Comparison of ENCODE assay signal across 10 cellular contexts in the genomic region with DNA sequence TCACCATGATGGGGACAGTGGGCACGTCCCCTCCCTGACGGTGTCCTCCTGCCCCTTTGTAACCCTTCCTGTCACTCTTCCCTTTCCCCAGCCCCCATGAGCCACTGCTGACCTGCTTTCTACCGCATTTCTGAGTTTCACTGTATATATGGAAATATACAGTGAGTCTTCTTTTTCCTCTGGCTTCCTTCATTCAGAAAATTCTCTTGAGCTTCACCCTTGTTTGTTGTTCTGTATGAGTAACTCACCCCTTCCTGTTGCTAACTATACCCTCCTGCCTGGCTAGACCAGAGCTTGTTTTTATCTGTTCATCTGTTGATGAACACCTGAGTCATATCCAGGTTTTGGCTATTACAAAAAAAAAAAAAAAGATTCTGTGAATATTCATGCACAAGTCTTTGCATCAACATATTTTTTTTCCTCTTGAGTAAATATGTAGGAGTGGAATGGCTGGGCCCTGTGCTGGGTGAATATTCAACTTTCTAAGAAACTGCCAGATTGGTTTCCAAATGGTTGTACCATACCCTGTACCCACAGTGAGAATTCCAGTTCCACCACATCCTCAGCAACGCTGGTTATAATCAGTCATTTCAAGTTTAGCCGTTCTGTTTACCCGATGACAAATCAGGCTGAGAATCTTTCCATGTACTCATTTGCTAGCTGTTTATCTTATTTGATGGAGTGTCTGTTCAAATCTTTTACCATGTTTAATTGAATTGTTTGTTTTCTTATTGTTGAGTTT.
DNase-seq lines count a peak whose midpoint lies in the region; ATAC-seq and TF ChIP-seq lines count a peak whose summit lies in the region.
"Had no signal": no experiment of that assay in that cellular context is flagged by ENCODE, and none has a peak within 500 bp of the region (broad histone marks: within the 10 kb centered on the region; RNA-seq: fewer than 3 reads in every experiment).

No MANE protein-coding gene starts in this region.

- no peak for ATAC-seq in GM21723 (IDR thresholded peaks at IDR 0.05; ENCODE audit: unreplicated experiment)
- ATAC-seq: GM12878 had no signal

- H3K4me1 Mint-ChIP-seq in neural progenitor cell: no peaks in the 10 kb centered on the region

- H2AFZ ChIP-seq in osteoblast (ENCODE audit: low read length) (no peak overlapping the region), neural progenitor cell (replicated peaks) (no peak overlapping the region)

- no peak overlapping the region for H3K4me3 ChIP-seq in cardiac fibroblast (replicated peaks in 1 of 2; ENCODE audit: low read depth in 2 of 2, low read length in 2 of 2)
- no peak overlapping the region for H3K4me3 ChIP-seq in osteoblast (ENCODE audit: insufficient read depth, low read length)
- no peak overlapping the region for H3K4me3 ChIP-seq in neural progenitor cell
- H3K4me3 ChIP-seq: GM12878 had no signal

- peaks cover 1% of the 10 kb centered on the region for H3K9me3 Mint-ChIP-seq in neural progenitor cell

- H3K79me2 ChIP-seq in osteoblast (ENCODE audit: insufficient read depth, low read length) (no peaks in the 10 kb centered on the region), neural progenitor cell (ENCODE audit: low read depth) (no peaks in the 10 kb centered on the region)

- no peaks in the 10 kb centered on the region for H4K20me1 ChIP-seq in osteoblast (ENCODE audit: insufficient read depth, low read length)
- H4K20me1 ChIP-seq in neural progenitor cell (ENCODE audit: low read depth): no peaks in the 10 kb centered on the region

- no peak overlapping the region for H3K9ac ChIP-seq in neural progenitor cell

- H3K27me3 Mint-ChIP-seq in neural progenitor cell (ENCODE audit: insufficient read depth, low read depth): peaks cover 5% of the 10 kb centered on the region

- TF ChIP-seq CTCF in cardiac fibroblast (IDR thresholded peaks at IDR 0.05; ENCODE audit: low read depth, low read length) (no peak), osteoblast (IDR thresholded peaks at IDR 0.05; ENCODE audit: extremely low read depth, low read depth, low read length) (no peak), neural progenitor cell (IDR thresholded peaks at IDR 0.05) (no peak)

- peak overlapping the region; percentile 38 for H3K4me2 ChIP-seq in osteoblast (ENCODE audit: insufficient read depth, low read length)
- H3K4me2 ChIP-seq in neural progenitor cell: no peak overlapping the region

- H3K36me3 ChIP-seq in osteoblast (ENCODE audit: insufficient read depth, low read length): no peaks in the 10 kb centered on the region
- no peaks in the 10 kb centered on the region for H3K36me3 ChIP-seq in neural progenitor cell

- H3F3A ChIP-seq in neural progenitor cell (ENCODE audit: low read depth): no peaks in the 10 kb centered on the region

- DNase-seq in EL (peak; percentile 68), RPMI7951 (ENCODE audit: low read depth) (peak; percentile 67), cardiac fibroblast (ENCODE audit: low read depth in 2 of 2) (peak; percentile 38 to 89), osteoblast (ENCODE audit: insufficient read length, low spot score, missing footprints) (peak; percentile 92), C1 segment of cervical spinal cord (lab: John Stamatoyannopoulos, UW) (no peak), Kasumi-1 (lab: John Stamatoyannopoulos, UW) (no peak), neural progenitor cell (ENCODE audit: low spot score) (no peak)
- DNase-seq: nephron progenitor cell had no signal

- H3K27ac ChIP-seq in osteoblast (ENCODE audit: low read depth, low read length): peak overlapping the region; percentile 43
- H3K27ac ChIP-seq in neural progenitor cell: no peak overlapping the region

- H3K27ac Mint-ChIP-seq in neural progenitor cell: no peak overlapping the region
- H3K27ac Mint-ChIP-seq: nephron progenitor cell had no signal

- no peaks in the 10 kb centered on the region for H3K36me3 Mint-ChIP-seq in neural progenitor cell

- H3K4me3 Mint-ChIP-seq in neural progenitor cell: no peak overlapping the region
- H3K4me3 Mint-ChIP-seq: nephron progenitor cell had no signal

- H3K27me3 ChIP-seq in osteoblast (ENCODE audit: insufficient read depth, low read length) (peaks cover under 1% of the 10 kb centered on the region), neural progenitor cell (no peaks in the 10 kb centered on the region)

- H3K4me1 ChIP-seq in osteoblast (ENCODE audit: insufficient read depth, low read length) (peaks cover 9% of the 10 kb centered on the region), neural progenitor cell (no peaks in the 10 kb centered on the region)

- no peaks in the 10 kb centered on the region for H3K9me3 ChIP-seq in osteoblast (ENCODE audit: low read depth, low read length)
- no peaks in the 10 kb centered on the region for H3K9me3 ChIP-seq in neural progenitor cell (ENCODE audit: low read depth)

Comparison
In these comparisons a context has a peak if more than half of its experiments do, and no peak if none do; other contexts are left out.
1. DNase-seq: peak in EL (single experiment), RPMI7951 (single experiment), cardiac fibroblast (2 of 2) and osteoblast (single experiment); none in C1 segment of cervical spinal cord (0 of 14), Kasumi-1 (0 of 2) and neural progenitor cell (single experiment).